ENCODE assay signal across 8 cellular contexts in the genomic region with DNA sequence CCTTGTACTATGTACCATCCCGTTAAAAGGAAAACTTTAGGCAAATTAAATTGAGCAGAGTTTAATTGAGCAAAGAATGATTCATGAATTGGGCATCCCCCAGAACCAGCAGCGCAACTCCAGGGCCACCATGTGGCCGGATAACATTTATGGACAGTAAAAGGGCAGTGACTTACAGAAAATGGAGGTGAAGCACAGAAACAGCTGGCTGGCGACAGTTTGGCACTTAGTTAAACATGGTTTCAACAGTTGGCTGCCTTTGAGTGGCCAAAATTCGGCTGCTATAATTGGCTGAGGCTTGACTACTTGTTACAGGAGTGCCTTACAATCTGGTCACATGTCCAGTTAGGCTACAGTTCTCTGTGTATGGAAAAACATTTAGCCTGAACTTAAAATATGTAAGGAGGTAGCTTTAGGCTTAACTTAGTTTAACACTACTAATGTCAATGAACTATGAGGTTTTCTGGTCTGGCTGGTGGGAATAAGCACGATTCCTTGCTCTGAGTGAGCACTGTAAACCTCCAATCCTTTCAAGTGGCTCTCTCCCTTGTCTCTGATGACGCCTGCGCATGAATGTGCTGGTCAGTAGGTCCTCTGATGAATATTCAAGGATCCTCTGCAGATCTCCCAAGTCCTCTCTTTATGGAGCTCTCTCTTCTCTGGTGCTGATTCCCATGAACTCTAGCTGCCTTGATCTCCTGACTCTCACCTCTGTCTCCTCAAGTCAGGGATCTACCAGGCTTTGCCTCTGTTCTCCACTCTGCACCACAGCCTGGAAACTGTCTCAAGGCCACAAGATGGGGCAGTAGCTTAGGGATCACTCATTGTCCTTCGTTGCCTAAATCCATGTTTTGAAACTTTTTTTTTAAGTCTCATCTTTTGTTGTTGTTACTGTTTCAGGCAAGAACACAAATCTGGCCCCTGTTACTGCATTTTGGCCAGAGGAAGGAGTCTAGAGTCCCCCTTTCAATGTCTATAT. TPM values are rescaled to one million over a fixed set of nuclear protein-coding genes. Genes with fewer than 3 reads are reported as not detected.
DNase-seq lines count a peak whose midpoint lies in the region; ATAC-seq and TF ChIP-seq lines count a peak whose summit lies in the region.

No MANE protein-coding gene starts in this region.

- H3K4me3 Mint-ChIP-seq in activated naive CD8-positive, alpha-beta T cell treated with anti-CD3 and anti-CD28 coated beads for 36 hours = no peak overlapping the region
- H3K4me3 Mint-ChIP-seq in naive thymus-derived CD8-positive, alpha-beta T cell = no peak overlapping the region

- H3K27me3 ChIP-seq in colonic mucosa = no peaks in the 10 kb centered on the region
- H3K27me3 ChIP-seq in effector memory CD4-positive, alpha-beta T cell (replicated peaks; ENCODE audit: control insufficient read depth, insufficient read depth, low read length, poor library complexity, severe bottlenecking) = no peaks in the 10 kb centered on the region

- DNase-seq in DMS114 treated with DMSO at 0.1 percent for 48 hours (lab: John Stamatoyannopoulos, UW; ENCODE audit: unreplicated experiment) = peak; percentile 29
- peak; percentile 28 for DNase-seq in NCI-H446 treated with DMSO at 0.1 percent for 48 hours (lab: John Stamatoyannopoulos, UW)
- no peak for DNase-seq in colonic mucosa
- DNase-seq in medulla oblongata (ENCODE audit: extremely low spot score) = peak; percentile 81
- no peak for DNase-seq in middle frontal gyrus (ENCODE audit: extremely low spot score, low spot score)
- no peak for DNase-seq in activated naive CD8-positive, alpha-beta T cell treated with anti-CD3 and anti-CD28 coated beads for 36 hours
- DNase-seq in effector memory CD4-positive, alpha-beta T cell = no peak
- no peak for DNase-seq in naive thymus-derived CD8-positive, alpha-beta T cell

- intact Hi-C loops in colonic mucosa (cut with DNase I) = no loop called here

- no peak overlapping the region for H3K27ac Mint-ChIP-seq in activated naive CD8-positive, alpha-beta T cell treated with anti-CD3 and anti-CD28 coated beads for 36 hours
- no peak overlapping the region for H3K27ac Mint-ChIP-seq in naive thymus-derived CD8-positive, alpha-beta T cell

- H3K9me3 ChIP-seq in colonic mucosa = no peaks in the 10 kb centered on the region
- H3K9me3 ChIP-seq in effector memory CD4-positive, alpha-beta T cell (ENCODE audit: control insufficient read depth, low read length) = no peaks in the 10 kb centered on the region

- H3K36me3 ChIP-seq in colonic mucosa = no peaks in the 10 kb centered on the region
- H3K36me3 ChIP-seq in effector memory CD4-positive, alpha-beta T cell (ENCODE audit: control insufficient read depth, insufficient read depth, low read length) = no peaks in the 10 kb centered on the region

- H3K27me3 Mint-ChIP-seq in activated naive CD8-positive, alpha-beta T cell treated with anti-CD3 and anti-CD28 coated beads for 36 hours = peaks cover 30% of the 10 kb centered on the region
- H3K27me3 Mint-ChIP-seq in naive thymus-derived CD8-positive, alpha-beta T cell = peaks cover 0 to 5% (median 2%) of the 10 kb centered on the region in 5 donors

- no peak overlapping the region for H3K4me3 ChIP-seq in colonic mucosa
- no peak overlapping the region for H3K4me3 ChIP-seq in effector memory CD4-positive, alpha-beta T cell (ENCODE audit: insufficient read depth, low read depth, low read length, poor library complexity, severe bottlenecking)

- no peaks in the 10 kb centered on the region for H3K36me3 Mint-ChIP-seq in activated naive CD8-positive, alpha-beta T cell treated with anti-CD3 and anti-CD28 coated beads for 36 hours
- no peaks in the 10 kb centered on the region for H3K36me3 Mint-ChIP-seq in naive thymus-derived CD8-positive, alpha-beta T cell

- peak; percentile 16 for TF ChIP-seq CTCF in colonic mucosa (IDR thresholded peaks at IDR 0.05)

- no peaks in the 10 kb centered on the region for H3K9me3 Mint-ChIP-seq in activated naive CD8-positive, alpha-beta T cell treated with anti-CD3 and anti-CD28 coated beads for 36 hours
- H3K9me3 Mint-ChIP-seq in naive thymus-derived CD8-positive, alpha-beta T cell = no peaks in the 10 kb centered on the region

- POLR2A ChIA-PET in naive thymus-derived CD8-positive, alpha-beta T cell (lab: Charles Lee) = no interaction called here

- ATAC-seq in naive thymus-derived CD8-positive, alpha-beta T cell = no peak

- H3K4me1 Mint-ChIP-seq in activated naive CD8-positive, alpha-beta T cell treated with anti-CD3 and anti-CD28 coated beads for 36 hours = peaks cover 11% of the 10 kb centered on the region
- H3K4me1 Mint-ChIP-seq in naive thymus-derived CD8-positive, alpha-beta T cell = peaks cover 0 to 8% (median 5%) of the 10 kb centered on the region in 4 donors

- peak overlapping the region; percentile 24 for H3K27ac ChIP-seq in colonic mucosa
- H3K27ac ChIP-seq in effector memory CD4-positive, alpha-beta T cell (ENCODE audit: insufficient read depth, low read length, poor library complexity, severe bottlenecking) = no peak overlapping the region

- no peaks in the 10 kb centered on the region for H3K4me1 ChIP-seq in colonic mucosa
- H3K4me1 ChIP-seq in effector memory CD4-positive, alpha-beta T cell (ENCODE audit: control insufficient read depth, insufficient read depth, low read length, poor library complexity, severe bottlenecking) = no peaks in the 10 kb centered on the region

- no peak overlapping the region for H3K9ac ChIP-seq in colonic mucosa (ENCODE audit: low read depth in 2 of 2, low read length in 2 of 2)

RNA-seq across cellular contexts. Expression of a gene that starts 24.4 kb away (rescaled TPM):
- total RNA-seq in colonic mucosa = 10 to 100 TPM in 1 of 2 donors, 1 to 10 TPM in 1; 4.7 to 16.0 TPM
- total RNA-seq in activated naive CD8-positive, alpha-beta T cell treated with anti-CD3 and anti-CD28 coated beads for 36 hours = under 1 TPM; 0.70 to 0.78 TPM
- total RNA-seq in naive thymus-derived CD8-positive, alpha-beta T cell = 1 to 10 TPM; 1.2 to 2.2 TPM
- 1 to 10 TPM in 2 of 3 donors, under 1 TPM in 1; 0.74 to 1.4 (median 1.3) TPM for polyA plus RNA-seq in naive thymus-derived CD8-positive, alpha-beta T cell

Comparison
In these comparisons a context has a peak if more than half of its experiments do, and no peak if none do; other contexts are left out.
1. DNase-seq: peak in DMS114 treated with DMSO at 0.1 percent for 48 hours (single experiment), NCI-H446 treated with DMSO at 0.1 percent for 48 hours (single experiment) and medulla oblongata (single experiment); none in colonic mucosa (single experiment), middle frontal gyrus (single experiment), activated naive CD8-positive, alpha-beta T cell treated with anti-CD3 and anti-CD28 coated beads for 36 hours (single experiment), effector memory CD4-positive, alpha-beta T cell (0 of 3) and naive thymus-derived CD8-positive, alpha-beta T cell (0 of 10).